15 cellular contexts compared by ENCODE assay signal in the genomic region with DNA sequence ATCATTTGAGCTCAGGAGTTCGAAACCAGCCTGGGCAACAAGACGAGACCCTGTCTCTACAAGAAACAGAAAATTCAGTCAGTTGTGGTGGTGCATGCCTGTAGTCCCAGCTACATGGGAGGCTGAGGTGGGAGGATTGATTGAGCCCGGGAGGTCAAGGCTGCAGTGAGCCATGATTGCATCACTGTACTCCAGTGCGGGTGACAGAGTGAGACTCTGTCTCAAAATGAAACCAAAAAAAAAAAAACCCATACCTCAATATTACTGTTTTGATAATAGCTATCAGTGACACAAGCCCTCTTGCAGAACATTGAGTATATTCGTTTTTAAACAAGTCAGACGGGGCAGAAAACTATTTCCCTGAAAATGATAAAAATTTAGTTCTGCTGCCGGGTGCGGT. TPM values are rescaled to one million over a fixed set of nuclear protein-coding genes. Genes with fewer than 3 reads are reported as not detected.
DNase-seq lines count a peak whose midpoint lies in the region; ATAC-seq and TF ChIP-seq lines count a peak whose summit lies in the region.
"Had no signal": no experiment of that assay in that cellular context is flagged by ENCODE, and none has a peak within 500 bp of the region (broad histone marks: within the 10 kb centered on the region; RNA-seq: fewer than 3 reads in every experiment).

No MANE protein-coding gene starts in this region.

- H3K27ac Mint-ChIP-seq in endodermal cell (no peak overlapping the region), natural killer cell (no peak overlapping the region)
- H3K27ac Mint-ChIP-seq in stimulated activated effector memory CD8-positive, alpha-beta T cell treated with anti-CD3 and anti-CD28 coated beads, Interleukin-12 subunit alpha, Interleukin-12 subunit beta, amount 100 ng/mL, for 72 hours, result no peak overlapping the region
- no peak overlapping the region for H3K27ac Mint-ChIP-seq in natural killer cell treated with Interleukin-12 subunit alpha and Interleukin-12 subunit beta and Interleukin-15 and Interleukin-18, amount 100 ng/mL, for 72 hours
- H3K27ac Mint-ChIP-seq: B cell; CD14-positive monocyte; CD8-positive, alpha-beta T cell; HFFc6 had no signal

- H3K4me3 Mint-ChIP-seq in endodermal cell, result no peak overlapping the region
- no peak overlapping the region for H3K4me3 Mint-ChIP-seq in stimulated activated effector memory CD8-positive, alpha-beta T cell treated with anti-CD3 and anti-CD28 coated beads, Interleukin-12 subunit alpha, Interleukin-12 subunit beta, amount 100 ng/mL, for 72 hours
- H3K4me3 Mint-ChIP-seq in natural killer cell, result no peak overlapping the region
- no peak overlapping the region for H3K4me3 Mint-ChIP-seq in natural killer cell treated with Interleukin-12 subunit alpha and Interleukin-12 subunit beta and Interleukin-15 and Interleukin-18, amount 100 ng/mL, for 72 hours
- H3K4me3 Mint-ChIP-seq: B cell; CD14-positive monocyte; CD8-positive, alpha-beta T cell; HFFc6 had no signal

- H3K4me2 ChIP-seq in BLaER1, result no peak overlapping the region
- H3K4me2 ChIP-seq in PC-3 (ENCODE audit: low read length), result no peak overlapping the region

- DNase-seq in PC-3 (no peak), endodermal cell (no peak), natural killer cell (no peak), NCI-H1417 treated with DMSO at 0.1 percent for 48 hours (lab: John Stamatoyannopoulos, UW) (no peak)
- no peak for DNase-seq in stimulated activated effector memory CD8-positive, alpha-beta T cell treated with anti-CD3 and anti-CD28 coated beads, Interleukin-12 subunit alpha, Interleukin-12 subunit beta, amount 100 ng/mL, for 72 hours (ENCODE audit: low spot score in 2 of 2)
- DNase-seq in natural killer cell treated with Interleukin-12 subunit alpha and Interleukin-12 subunit beta and Interleukin-15 and Interleukin-18, amount 100 ng/mL, for 72 hours (ENCODE audit: low spot score), result no peak
- DNase-seq: Caco-2; CD8-positive, alpha-beta T cell; DND-41; GDM1; HCEC 1CT; HFFc6 had no signal

- no peak overlapping the region for H2AFZ ChIP-seq in PC-3 (ENCODE audit: low read length)

- no peaks in the 10 kb centered on the region for H3K9me2 ChIP-seq in PC-3 (replicated peaks; ENCODE audit: low read length)

- intact Hi-C loops in PC-3 (cut with micrococcal nuclease) (no loop called here), natural killer cell (cut with micrococcal nuclease) (no loop called here)

- H3K27me3 Mint-ChIP-seq in endodermal cell (ENCODE audit: insufficient read depth) (no peaks in the 10 kb centered on the region), natural killer cell (ENCODE audit: low read depth in 2 of 2) (no peaks in the 10 kb centered on the region)
- no peaks in the 10 kb centered on the region for H3K27me3 Mint-ChIP-seq in natural killer cell treated with Interleukin-12 subunit alpha and Interleukin-12 subunit beta and Interleukin-15 and Interleukin-18, amount 100 ng/mL, for 72 hours
- H3K27me3 Mint-ChIP-seq: B cell had no signal

- H3K9me3 ChIP-seq in BLaER1 (peaks cover 55% of the 10 kb centered on the region), PC-3 (ENCODE audit: low read length) (peaks cover 31% of the 10 kb centered on the region), endodermal cell (ENCODE audit: control insufficient read depth, low read length) (peaks cover 94% of the 10 kb centered on the region)

- H3K36me3 ChIP-seq in BLaER1, result peaks cover 87% of the 10 kb centered on the region
- peaks cover 85% of the 10 kb centered on the region for H3K36me3 ChIP-seq in PC-3 (ENCODE audit: low read depth, low read length)
- H3K36me3 ChIP-seq in endodermal cell (ENCODE audit: control insufficient read depth, insufficient read depth, low read length), result peaks cover 86% of the 10 kb centered on the region

- H3K36me3 Mint-ChIP-seq in endodermal cell (ENCODE audit: low read depth) (peaks cover 90% of the 10 kb centered on the region), natural killer cell (peaks cover 16% of the 10 kb centered on the region)
- peaks cover 98% of the 10 kb centered on the region for H3K36me3 Mint-ChIP-seq in stimulated activated effector memory CD8-positive, alpha-beta T cell treated with anti-CD3 and anti-CD28 coated beads, Interleukin-12 subunit alpha, Interleukin-12 subunit beta, amount 100 ng/mL, for 72 hours
- peaks cover 32% of the 10 kb centered on the region for H3K36me3 Mint-ChIP-seq in natural killer cell treated with Interleukin-12 subunit alpha and Interleukin-12 subunit beta and Interleukin-15 and Interleukin-18, amount 100 ng/mL, for 72 hours

- H3K4me3 ChIP-seq in BLaER1 (peak overlapping the region; percentile 30), PC-3 (ENCODE audit: low read length) (peak overlapping the region; percentile 33; the same call in 1 of the 2 replicates), endodermal cell (ENCODE audit: low read length) (peak overlapping the region; percentile 56)

- H3K4me1 ChIP-seq in BLaER1 (no peaks in the 10 kb centered on the region), PC-3 (ENCODE audit: insufficient read depth, low read length) (no peaks in the 10 kb centered on the region), endodermal cell (ENCODE audit: control insufficient read depth, insufficient read depth, low read length) (no peaks in the 10 kb centered on the region)
- H3K4me1 ChIP-seq: Caco-2 had no signal

- H3K27ac ChIP-seq in BLaER1 (no peak overlapping the region), PC-3 (ENCODE audit: low read length) (no peak overlapping the region), endodermal cell (ENCODE audit: low read depth, low read length) (no peak overlapping the region)

- WGBS in endodermal cell (ENCODE audit: insufficient coverage in 1 of 2, insufficient read length in 1 of 2), 2 experiments, result 96 to 100% methylated on average over 7 to 8 of the region's 8 CpGs

- ATAC-seq in PC-3 (no peak), natural killer cell (no peak)
- ATAC-seq in stimulated activated effector memory CD8-positive, alpha-beta T cell treated with anti-CD3 and anti-CD28 coated beads, Interleukin-12 subunit alpha, Interleukin-12 subunit beta, amount 100 ng/mL, for 72 hours, result peak; percentile 71
- no peak for ATAC-seq in natural killer cell treated with Interleukin-12 subunit alpha and Interleukin-12 subunit beta and Interleukin-15 and Interleukin-18, amount 100 ng/mL, for 72 hours
- ATAC-seq: CD8-positive, alpha-beta T cell had no signal

- POLR2A ChIA-PET in PC-3 (lab: Charles Lee; ENCODE audit: unreplicated experiment), result no interaction called here

- BruUV-seq in PC-3 (replicated peaks; lab: Mats Ljungman, UMichigan), result no TSS peak

- CTCF ChIA-PET in PC-3 (lab: Charles Lee), result no interaction called here

- H3K9ac ChIP-seq in BLaER1 (no peak overlapping the region), PC-3 (ENCODE audit: low read length) (no peak overlapping the region), endodermal cell (ENCODE audit: extremely low read depth, low read length, poor library complexity, severe bottlenecking) (no peak overlapping the region)

- H3K9me3 Mint-ChIP-seq in endodermal cell (peaks cover 95% of the 10 kb centered on the region), natural killer cell (peaks cover 0 to 9% of the 10 kb centered on the region in 2 donors)
- H3K9me3 Mint-ChIP-seq in stimulated activated effector memory CD8-positive, alpha-beta T cell treated with anti-CD3 and anti-CD28 coated beads, Interleukin-12 subunit alpha, Interleukin-12 subunit beta, amount 100 ng/mL, for 72 hours, result peaks cover 6% of the 10 kb centered on the region
- peaks cover 10% of the 10 kb centered on the region for H3K9me3 Mint-ChIP-seq in natural killer cell treated with Interleukin-12 subunit alpha and Interleukin-12 subunit beta and Interleukin-15 and Interleukin-18, amount 100 ng/mL, for 72 hours

- 0 out of 2 replicates have a peak, but pooled peaks cover 7% of the 10 kb centered on the region for H4K20me1 ChIP-seq in BLaER1
- no peaks in the 10 kb centered on the region for H4K20me1 ChIP-seq in PC-3 (ENCODE audit: low read length)

- H3F3A ChIP-seq in PC-3 (ENCODE audit: low read length, unreplicated experiment), result peaks cover 4% of the 10 kb centered on the region

- TF ChIP-seq CTCF in PC-3 (conservative IDR thresholded peaks at IDR 0.05; ENCODE audit: low read depth, low read length) (no peak), endodermal cell (conservative IDR thresholded peaks at IDR 0.05) (no peak), natural killer cell (IDR thresholded peaks at IDR 0.05) (no peak)

- H3K79me2 ChIP-seq in PC-3 (ENCODE audit: low read length), result peaks cover 4% of the 10 kb centered on the region; the same call in 1 of the 2 replicates

- H3K27me3 ChIP-seq in BLaER1 (no peaks in the 10 kb centered on the region), PC-3 (ENCODE audit: low read length) (no peaks in the 10 kb centered on the region), endodermal cell (ENCODE audit: control insufficient read depth, insufficient read depth, low read length, poor library complexity, severe bottlenecking) (no peaks in the 10 kb centered on the region)

- H3K4me1 Mint-ChIP-seq in endodermal cell (no peaks in the 10 kb centered on the region), natural killer cell (peaks cover 0 to 11% of the 10 kb centered on the region in 2 donors)
- H3K4me1 Mint-ChIP-seq in stimulated activated effector memory CD8-positive, alpha-beta T cell treated with anti-CD3 and anti-CD28 coated beads, Interleukin-12 subunit alpha, Interleukin-12 subunit beta, amount 100 ng/mL, for 72 hours, result peaks cover 6% of the 10 kb centered on the region
- peaks cover 13 to 14% of the 10 kb centered on the region in 2 donors for H3K4me1 Mint-ChIP-seq in natural killer cell treated with Interleukin-12 subunit alpha and Interleukin-12 subunit beta and Interleukin-15 and Interleukin-18, amount 100 ng/mL, for 72 hours (ENCODE audit: low read depth in 2 of 2)
- H3K4me1 Mint-ChIP-seq: CD14-positive monocyte had no signal

RNA-seq across cellular contexts. Expression of a gene that starts 16.2 kb away (rescaled TPM):
- 15.8 and 26.3 TPM in 2 replicates for total RNA-seq in PC-3 (2014; rRNA removed)
- 10 to 100 TPM; 23.2 to 32.1 TPM for total RNA-seq in endodermal cell
- polyA plus RNA-seq in endodermal cell (2013, experiment 1 of 2), result 14.2 TPM
- 16.7 TPM for polyA plus RNA-seq in endodermal cell (2013, experiment 2 of 2)
- 10 to 100 TPM; 52.6 to 62.0 (median 56.5) TPM for total RNA-seq in natural killer cell
- total RNA-seq in natural killer cell treated with Interleukin-12 subunit alpha and Interleukin-12 subunit beta and Interleukin-15 and Interleukin-18, amount 100 ng/mL, for 72 hours, result 10 to 100 TPM; 28.7 to 29.1 TPM

RNA-seq across cellular contexts. Expression of a gene that starts 16.3 kb away (rescaled TPM):
- total RNA-seq in PC-3 (2014; rRNA removed), result 6.9 and 10.7 TPM in 2 replicates
- total RNA-seq in endodermal cell, result 10 to 100 TPM; 10.6 to 11.2 TPM
- polyA plus RNA-seq in endodermal cell (2013, experiment 1 of 2), result 2.3 TPM
- 2.9 TPM for polyA plus RNA-seq in endodermal cell (2013, experiment 2 of 2)
- total RNA-seq in natural killer cell, result 10 to 100 TPM; 12.0 to 21.4 (median 20.9) TPM
- total RNA-seq in natural killer cell treated with Interleukin-12 subunit alpha and Interleukin-12 subunit beta and Interleukin-15 and Interleukin-18, amount 100 ng/mL, for 72 hours, result 10 to 100 TPM; 12.5 to 15.6 TPM

RNA-seq across cellular contexts. Expression of a gene that starts 39.6 kb away (rescaled TPM):
- 62.9 and 67.5 TPM in 2 replicates for total RNA-seq in PC-3 (2014; rRNA removed)
- 100 to 1,000 TPM; 101 to 113 TPM for total RNA-seq in endodermal cell
- polyA plus RNA-seq in endodermal cell (2013, experiment 1 of 2), result 59.4 TPM
- 50.9 TPM for polyA plus RNA-seq in endodermal cell (2013, experiment 2 of 2)
- total RNA-seq in natural killer cell, result 100 to 1,000 TPM; 107 to 118 (median 112) TPM
- 100 to 1,000 TPM; 135 to 199 TPM for total RNA-seq in natural killer cell treated with Interleukin-12 subunit alpha and Interleukin-12 subunit beta and Interleukin-15 and Interleukin-18, amount 100 ng/mL, for 72 hours

RNA-seq across cellular contexts. Expression of a gene that starts 39.6 kb away (rescaled TPM):
- total RNA-seq in PC-3 (2014; rRNA removed) (39.5 and 53.5 TPM in 2 replicates), endodermal cell (10 to 100 TPM; 18.8 to 26.2 TPM), natural killer cell (10 to 100 TPM; 17.0 to 25.8 (median 25.1) TPM)
- polyA plus RNA-seq in endodermal cell (2013, experiment 1 of 2), result 12.9 TPM
- 16.6 TPM for polyA plus RNA-seq in endodermal cell (2013, experiment 2 of 2)
- 10 to 100 TPM; 18.6 to 25.1 TPM for total RNA-seq in natural killer cell treated with Interleukin-12 subunit alpha and Interleukin-12 subunit beta and Interleukin-15 and Interleukin-18, amount 100 ng/mL, for 72 hours

RNA-seq across cellular contexts. Expression of a gene that starts 54.7 kb away (rescaled TPM):
- total RNA-seq in PC-3 (2014; rRNA removed) (140 and 150 TPM in 2 replicates), endodermal cell (10 to 100 TPM; 76.1 to 98.5 TPM), natural killer cell (100 to 1,000 TPM; 143 to 193 (median 145) TPM)
- polyA plus RNA-seq in endodermal cell (2013, experiment 1 of 2), result 104 TPM
- polyA plus RNA-seq in endodermal cell (2013, experiment 2 of 2), result 94.4 TPM
- total RNA-seq in natural killer cell treated with Interleukin-12 subunit alpha and Interleukin-12 subunit beta and Interleukin-15 and Interleukin-18, amount 100 ng/mL, for 72 hours, result 100 to 1,000 TPM; 127 to 148 TPM
